20 cellular contexts compared by ENCODE assay signal in genomic region chr17:21297026-21297520, GRCh38. TPM values are rescaled to one million over a fixed set of nuclear protein-coding genes. Genes with fewer than 3 reads are reported as not detected.
DNase-seq lines count a peak whose midpoint lies in the region; ATAC-seq and TF ChIP-seq lines count a peak whose summit lies in the region.
"Had no signal": no experiment of that assay in that cellular context is flagged by ENCODE, and none has a peak within 500 bp of the region (broad histone marks: within the 10 kb centered on the region; RNA-seq: fewer than 3 reads in every experiment).

No MANE protein-coding gene starts in this region.

- H3K36me3 Mint-ChIP-seq in CD14-positive monocyte (peaks cover 48 to 75% of the 10 kb centered on the region in 2 donors), immature natural killer cell (peaks cover 5 to 11% (median 10%) of the 10 kb centered on the region in 3 donors)

- H3K4me3 Mint-ChIP-seq in CD14-positive monocyte = no peak overlapping the region
- peak overlapping the region; percentile 17 to 66 (median 53) for H3K4me3 Mint-ChIP-seq in immature natural killer cell
- H3K4me3 Mint-ChIP-seq: activated CD4-positive, alpha-beta memory T cell treated with anti-CD3 and anti-CD28 coated beads for 36 hours; activated naive CD4-positive, alpha-beta T cell treated with anti-CD3 and anti-CD28 coated beads for 36 hours; nephron; T-helper 17 cell had no signal

- H3K27ac ChIP-seq in gastrocnemius medialis = peak overlapping the region; percentile 68 to 96 (median 74)
- H3K27ac ChIP-seq: suprapubic skin had no signal

- H3K27ac Mint-ChIP-seq in CD14-positive monocyte (peak overlapping the region in 4 of 7 donors; percentile 11 to 72 (median 40)), immature natural killer cell (peak overlapping the region; percentile 77 to 87 (median 81))
- H3K27ac Mint-ChIP-seq: activated CD4-positive, alpha-beta memory T cell treated with anti-CD3 and anti-CD28 coated beads for 36 hours; activated naive CD4-positive, alpha-beta T cell treated with anti-CD3 and anti-CD28 coated beads for 36 hours; nephron had no signal

- H3K9me3 ChIP-seq in gastrocnemius medialis = no peaks in the 10 kb centered on the region
- H3K9me3 ChIP-seq: suprapubic skin had no signal

- no peak for TF ChIP-seq POLR2A in gastrocnemius medialis (IDR thresholded peaks at IDR 0.05)

- intact Hi-C loops in CD14-positive monocyte (cut with micrococcal nuclease) (no loop called here), gastrocnemius medialis (cut with DNase I; ENCODE audit: low total_unique reads) (no loop called here)

- DNase-seq in CD14-positive monocyte (ENCODE audit: low spot score) = no peak
- peak; percentile 52 for DNase-seq in NCI-H1694 (lab: John Stamatoyannopoulos, UW)
- no peak for DNase-seq in immature natural killer cell
- DNase-seq in gastrocnemius medialis = peak in 1 of 2 donors; percentile 65
- DNase-seq in activated gamma-delta T cell (lab: John Stamatoyannopoulos, UW) = no peak
- DNase-seq in NCI-H345 treated with DMSO at 0.1 percent for 48 hours (lab: John Stamatoyannopoulos, UW; ENCODE audit: unreplicated experiment) = no peak
- no peak for DNase-seq in Kasumi-1 (lab: John Stamatoyannopoulos, UW)
- DNase-seq: activated CD4-positive, alpha-beta memory T cell treated with anti-CD3 and anti-CD28 coated beads for 36 hours; activated naive CD4-positive, alpha-beta T cell treated with anti-CD3 and anti-CD28 coated beads for 36 hours; activated T-cell treated with anti-CD3 and anti-CD28 coated beads for 4 hours; cerebellar nuclear complex; effector memory CD4-positive, alpha-beta T cell; GOT3; islet precursor cell; NCI-H1436; PC-3; T-helper 17 cell had no signal

- H3K27me3 Mint-ChIP-seq in CD14-positive monocyte (ENCODE audit: low read depth in 3 of 3) = no peaks in the 10 kb centered on the region
- H3K27me3 Mint-ChIP-seq in immature natural killer cell (ENCODE audit: low read depth in 3 of 3) = peaks cover 2 to 31% (median 19%) of the 10 kb centered on the region in 3 donors

- peaks cover 0 to 30% of the 10 kb centered on the region in 2 donors for H3K36me3 ChIP-seq in gastrocnemius medialis

- H3K27me3 ChIP-seq in gastrocnemius medialis = no peaks in the 10 kb centered on the region
- H3K27me3 ChIP-seq: suprapubic skin had no signal

- ATAC-seq in gastrocnemius medialis (peak; percentile 7 to 40), HG03520 (IDR thresholded peaks at IDR 0.05; ENCODE audit: unreplicated experiment) (no peak)
- ATAC-seq: T-helper 17 cell had no signal

- peaks cover 38 to 41% of the 10 kb centered on the region in 2 donors for H3K4me1 ChIP-seq in gastrocnemius medialis

- H3K4me3 ChIP-seq in gastrocnemius medialis = no peak overlapping the region
- H3K4me3 ChIP-seq: suprapubic skin had no signal

- H3K4me1 Mint-ChIP-seq in CD14-positive monocyte (peaks cover 10% of the 10 kb centered on the region), immature natural killer cell (peaks cover 47% of the 10 kb centered on the region in 2 donors)
- H3K4me1 Mint-ChIP-seq: nephron had no signal

- in situ Hi-C loops in gastrocnemius medialis (cut with MboI; ENCODE audit: low sequenced_read_pairs in 4 of 4) = loop anchor here in 1 of 4 donors (10.0 kb wide), 1 partner anchor 172 kb away; the partner anchor contains the start of gene DHRS7B

- H3K9me3 Mint-ChIP-seq in CD14-positive monocyte (peaks cover 0 to 17% (median 2%) of the 10 kb centered on the region in 7 donors), immature natural killer cell (peaks cover 8 to 24% (median 19%) of the 10 kb centered on the region in 6 donors)

- TF ChIP-seq CTCF in CD14-positive monocyte (IDR thresholded peaks at IDR 0.05) (no peak), gastrocnemius medialis (IDR thresholded peaks at IDR 0.05 in 4 of 5, conservative IDR thresholded peaks at IDR 0.05 in 1 of 5) (no peak)

RNA-seq across cellular contexts. Expression of gene MAP2K3, which starts 12.6 kb away (rescaled TPM):
- 100 to 1,000 TPM; 107 to 166 TPM for polyA plus RNA-seq in CD14-positive monocyte
- polyA plus RNA-seq in immature natural killer cell = 100 to 1,000 TPM in 1 of 3 donors, 10 to 100 TPM in 2; 66.6 to 136 (median 93.9) TPM
- 100 to 1,000 TPM in 1 of 4 donors, 10 to 100 TPM in 3; 15.7 to 170 (median 63.8) TPM for total RNA-seq in gastrocnemius medialis

RNA-seq across cellular contexts. Expression of gene NATD1, which starts 43.9 kb away (rescaled TPM):
- polyA plus RNA-seq in CD14-positive monocyte = 1 to 10 TPM; 3.0 to 3.8 TPM
- polyA plus RNA-seq in immature natural killer cell = 1 to 10 TPM in 2 of 3 donors, under 1 TPM in 1; 0.57 to 3.4 (median 2.5) TPM
- 10 to 100 TPM; 10.1 to 21.2 (median 15.5) TPM for total RNA-seq in gastrocnemius medialis

Comparison
In these comparisons a context has a peak if more than half of its experiments do, and no peak if none do; other contexts are left out.
1. H3K4me3 Mint-ChIP-seq: peak in immature natural killer cell (5 of 5); none in CD14-positive monocyte (0 of 2).